8 cellular contexts compared by ENCODE assay signal in the genomic region with DNA sequence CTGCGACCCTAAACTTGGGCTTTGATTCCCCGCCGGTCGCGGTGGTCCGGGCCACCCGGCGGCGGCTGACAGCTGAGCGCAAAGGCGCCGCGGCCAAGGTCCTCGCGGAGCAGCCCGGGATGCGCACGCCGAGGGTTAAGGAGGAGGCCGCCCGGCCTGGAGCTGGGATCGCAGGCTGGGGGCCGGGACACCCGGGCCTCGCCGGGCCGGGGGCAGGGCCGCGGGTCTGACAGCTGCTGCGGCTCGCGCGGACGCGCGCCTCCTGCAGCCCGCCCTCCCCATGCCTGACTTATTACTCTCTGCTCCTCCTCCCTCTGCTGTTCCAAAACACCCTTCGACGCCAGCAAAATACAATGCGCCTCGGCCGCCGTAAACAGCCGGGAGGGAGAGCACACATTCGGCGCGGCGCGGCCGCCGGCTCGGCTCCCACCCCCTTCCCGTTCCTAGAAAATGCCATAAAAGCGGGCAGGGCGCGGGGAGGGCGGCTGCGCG. TPM values are rescaled to one million over a fixed set of nuclear protein-coding genes. Genes with fewer than 3 reads are reported as not detected.
A peak's percentile ranks its signal among the peaks of the same experiment; 100 is the strongest.
DNase-seq lines count a peak whose midpoint lies in the region; ATAC-seq, FAIRE-seq and TF ChIP-seq lines count a peak whose summit lies in the region.

No MANE protein-coding gene starts in this region.

- TF ChIP-seq CTCF in neural progenitor cell (IDR thresholded peaks at IDR 0.05) (no peak), testis (IDR thresholded peaks at IDR 0.05) (peak in 1 of 3 experiments; percentile 13)

- peak overlapping the region; percentile 93 for H2AFZ ChIP-seq in neural progenitor cell (replicated peaks)

- H3K9me3 ChIP-seq in neural progenitor cell (ENCODE audit: low read depth), result no peaks in the 10 kb centered on the region
- no peaks in the 10 kb centered on the region for H3K9me3 ChIP-seq in testis

- peaks cover 32% of the 10 kb centered on the region for H4K20me1 ChIP-seq in neural progenitor cell (ENCODE audit: low read depth)

- peak overlapping the region; percentile 89 for H3K4me3 Mint-ChIP-seq in neural progenitor cell

- intact Hi-C loops in testis (cut with DNase I; ENCODE audit: low total_unique reads), result no loop called here

- no peak overlapping the region for H3K9ac ChIP-seq in neural progenitor cell

- WGBS in testis, 2 donors, result 0% methylated on average over 53 of the region's 59 CpGs; no CpG with 5 or more reads in 1 of the 2 donors

- H3F3A ChIP-seq in neural progenitor cell (ENCODE audit: low read depth), result peaks cover 15% of the 10 kb centered on the region

- H3K79me2 ChIP-seq in neural progenitor cell (ENCODE audit: low read depth), result no peaks in the 10 kb centered on the region

- no peak overlapping the region for H3K27ac ChIP-seq in neural progenitor cell
- peak overlapping the region; percentile 53 to 81 for H3K27ac ChIP-seq in testis

- DNase-seq in NCI-H2081 (lab: John Stamatoyannopoulos, UW) (peak; percentile 45 to 48), NCI-H2081 treated with DMSO at 0.1 percent for 48 hours (lab: John Stamatoyannopoulos, UW) (no peak), RPMI8226 (peak; percentile 74), frontal cortex (ENCODE audit: low spot score in 2 of 2) (peak; percentile 71 to 86), neural progenitor cell (ENCODE audit: low spot score) (peak; percentile 83), testis (peak; percentile 80)
- peak; percentile 70 for DNase-seq in activated naive CD4-positive, alpha-beta T cell treated with Interleukin-2 at 50 U/mL for 16 hours

- H3K4me3 ChIP-seq in neural progenitor cell (peak overlapping the region; percentile 95), testis (peak overlapping the region; percentile 75 to 78)

- TF ChIP-seq POLR2A in testis (IDR thresholded peaks at IDR 0.05), result no peak

- H3K4me1 ChIP-seq in neural progenitor cell (peaks cover 31% of the 10 kb centered on the region), testis (peaks cover 6% of the 10 kb centered on the region)

- H3K36me3 ChIP-seq in neural progenitor cell (no peaks in the 10 kb centered on the region), testis (ENCODE audit: low read depth, missing control alignments) (no peaks in the 10 kb centered on the region)

- peak; percentile 35 for ATAC-seq in HG03521 (IDR thresholded peaks at IDR 0.05; ENCODE audit: unreplicated experiment)

- H3K9me3 Mint-ChIP-seq in neural progenitor cell, result no peaks in the 10 kb centered on the region

- FAIRE-seq in frontal cortex (lab: Jason Lieb, UNC), result no peak

- peaks cover 12% of the 10 kb centered on the region for H3K27me3 Mint-ChIP-seq in neural progenitor cell (ENCODE audit: insufficient read depth, low read depth)

- peaks cover 34% of the 10 kb centered on the region for H3K27me3 ChIP-seq in neural progenitor cell
- no peaks in the 10 kb centered on the region for H3K27me3 ChIP-seq in testis

- no peaks in the 10 kb centered on the region for H3K36me3 Mint-ChIP-seq in neural progenitor cell

- H3K4me1 Mint-ChIP-seq in neural progenitor cell, result peaks cover 50% of the 10 kb centered on the region

- no peak overlapping the region for H3K27ac Mint-ChIP-seq in neural progenitor cell

- peak overlapping the region; percentile 90 for H3K4me2 ChIP-seq in neural progenitor cell

RNA-seq across cellular contexts. Expression of gene BACH2, which starts 0.7 kb away (rescaled TPM):
- total RNA-seq in frontal cortex, result 48.9 TPM
- total RNA-seq in neural progenitor cell (ENCODE audit: low replicate concordance), result 3.9 and 5.3 TPM in 2 replicates
- 1 to 10 TPM; 6.5 to 8.3 TPM for total RNA-seq in testis
- 5.0 TPM for polyA plus RNA-seq in testis (ENCODE audit: insufficient read depth, low read depth, low replicate concordance)
